22 cellular contexts compared by ENCODE assay signal in the genomic region with DNA sequence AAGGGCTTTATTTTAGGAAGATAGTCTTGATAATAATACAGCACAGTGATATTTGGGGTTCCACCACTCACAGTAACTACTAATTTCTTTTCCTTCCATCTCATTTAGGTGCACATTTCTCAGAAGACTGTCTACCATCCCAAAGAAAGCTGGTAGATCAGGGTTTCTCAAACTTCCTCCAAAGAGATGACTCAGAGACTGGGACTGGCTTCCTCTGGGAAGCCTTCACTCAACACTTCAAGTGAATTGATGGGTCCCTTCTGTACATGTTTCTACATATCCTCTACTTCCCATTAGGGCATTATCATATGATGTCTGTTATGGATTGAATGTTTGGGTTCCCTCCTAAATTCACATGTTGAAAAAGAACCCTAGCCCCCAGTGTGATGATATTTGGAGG.
"Had no signal": no experiment of that assay in that cellular context is flagged by ENCODE, and none has a peak within 500 bp of the region (broad histone marks: within the 10 kb centered on the region; RNA-seq: fewer than 3 reads in every experiment).

No MANE protein-coding gene starts in this region.

- H3K4me3 ChIP-seq: hepatocyte, left lung, neural progenitor cell, ovary, sigmoid colon, tibial artery had no signal

- H3K4me3 Mint-ChIP-seq: naive B cell, neural progenitor cell had no signal

- ATAC-seq: activated naive CD4-positive, alpha-beta T cell treated with anti-CD3 and anti-CD28 coated beads, Interleukin-2, amount 50 U/mL, for 72 hours; left lung had no signal

- H3K79me2 ChIP-seq: hepatocyte had no signal

- FAIRE-seq: urothelium cell line had no signal

- H3K27ac ChIP-seq: brain microvascular endothelial cell, epithelial cell of prostate, hepatocyte, left lung, neural progenitor cell, ovary, sigmoid colon, tibial artery, WERI-Rb-1 had no signal

- H3K4me1 ChIP-seq: left lung, neural progenitor cell, tibial artery had no signal

- H3K27ac Mint-ChIP-seq: activated naive CD4-positive, alpha-beta T cell treated with anti-CD3 and anti-CD28 coated beads, Interleukin-2, amount 50 U/mL, for 72 hours; naive B cell had no signal

- H2AFZ ChIP-seq: hepatocyte, neural progenitor cell had no signal

- DNase-seq: activated CD4-positive, alpha-beta T cell treated with anti-CD3 and anti-CD28 coated beads, Interleukin-2, amount 50 U/mL, for 48 hours; amygdala; brain microvascular endothelial cell; cerebellar nuclear complex; effector memory CD4-positive, alpha-beta T cell; islet precursor cell; left lung; mammary epithelial cell; naive B cell; ovary; sigmoid colon; stimulated activated CD4-positive, alpha-beta T cell treated with anti-CD3 and anti-CD28 coated beads, Interleukin-15, amount 100 ng/mL, for 24 hours; stimulated activated CD4-positive, alpha-beta T cell treated with anti-CD3 and anti-CD28 coated beads, Interleukin-4, amount 100 ng/mL, for 1 hour; stimulated activated naive CD4-positive, alpha-beta T cell; T-helper 1 cell; tibial artery; WERI-Rb-1 had no signal

- H3K4me1 Mint-ChIP-seq: naive B cell, neural progenitor cell had no signal

- H3K9ac ChIP-seq: neural progenitor cell had no signal

- H3K36me3 ChIP-seq: brain microvascular endothelial cell, left lung, neural progenitor cell, ovary, sigmoid colon, tibial artery, WERI-Rb-1 had no signal

- H3K27me3 ChIP-seq: brain microvascular endothelial cell, neural progenitor cell, ovary, sigmoid colon had no signal

- H3K36me3 Mint-ChIP-seq: activated naive CD4-positive, alpha-beta T cell treated with anti-CD3 and anti-CD28 coated beads, Interleukin-2, amount 50 U/mL, for 72 hours; naive B cell; neural progenitor cell had no signal

- H3K9me3 ChIP-seq: left lung, ovary, sigmoid colon, tibial artery had no signal

- H3K4me2 ChIP-seq: hepatocyte, neural progenitor cell had no signal
